In genomic region chr4:24514808-24515207, GRCh38 we compare ENCODE assay signal across 17 cellular contexts.
DNase-seq lines count a peak whose midpoint lies in the region; ATAC-seq, FAIRE-seq and TF ChIP-seq lines count a peak whose summit lies in the region.
"Had no signal": no experiment of that assay in that cellular context is flagged by ENCODE, and none has a peak within 500 bp of the region (broad histone marks: within the 10 kb centered on the region; RNA-seq: fewer than 3 reads in every experiment).

No MANE protein-coding gene starts in this region.

- H2BK15ac ChIP-seq in H1 (ENCODE audit: low read length): no peak overlapping the region

- H4K20me1 ChIP-seq in MM.1S (ENCODE audit: insufficient read depth, low read length) (no peaks in the 10 kb centered on the region), H1 (replicated peaks in 1 of 2; ENCODE audit: control insufficient read depth in 1 of 2, insufficient read depth in 2 of 2, low read length in 2 of 2) (peaks cover 2 to 3% of the 10 kb centered on the region in 2 experiments), PC-9 (ENCODE audit: insufficient read depth) (peaks cover 11% of the 10 kb centered on the region)

- TF ChIP-seq RAD21 in H1 (IDR thresholded peaks at IDR 0.05 in 1 of 2, conservative IDR thresholded peaks at IDR 0.05 in 1 of 2; ENCODE audit: low read depth in 2 of 2, low read length in 2 of 2): peak; percentile 34 to 40; a peak in 3 of 4 replicates

- H4K91ac ChIP-seq in H1 (replicated peaks; ENCODE audit: insufficient read length, low read length): no peak overlapping the region

- no peak overlapping the region for H3K27ac ChIP-seq in MM.1S (ENCODE audit: low read length)
- H3K27ac ChIP-seq in H1 (ENCODE audit: low read depth, low read length): no peak overlapping the region
- no peak overlapping the region for H3K27ac ChIP-seq in PC-9
- H3K27ac ChIP-seq: coronary artery had no signal

- no peak for DNase-seq in activated naive CD4-positive, alpha-beta T cell treated with anti-CD3 and anti-CD28 coated beads, Interleukin-2, amount 10 ng/mL, durations not matched to agents 7 days and 5 days
- no peak for DNase-seq in MM.1S
- DNase-seq in H1 (ENCODE audit: low read depth in 1 of 2, low spot score in 2 of 2): no peak
- DNase-seq in progenitor cell of endocrine pancreas (ENCODE audit: low spot score, unreplicated experiment): no peak
- no peak for DNase-seq in lower leg skin (ENCODE audit: low spot score in 2 of 2)
- no peak for DNase-seq in PC-9
- DNase-seq in activated CD8-positive, alpha-beta T cell treated with anti-CD3 and anti-CD28 coated beads, Interleukin-2, amount 10 ng/mL, durations not matched to agents 7 days and 5 days: no peak
- DNase-seq: activated CD4-positive, alpha-beta T cell treated with anti-CD3 and anti-CD28 coated beads, Interleukin-2, amount 50 U/mL, for 4 hours; activated naive CD4-positive, alpha-beta T cell treated with Interleukin-2 at 50 U/mL for 16 hours; foreskin melanocyte; islet precursor cell; naive thymus-derived CD8-positive, alpha-beta T cell; NCI-H2081; T-helper 17 cell had no signal

- H2BK120ac ChIP-seq in H1 (replicated peaks; ENCODE audit: low read depth, low read length): no peak overlapping the region

- no peak overlapping the region for H4K5ac ChIP-seq in H1 (ENCODE audit: insufficient read length, low read depth, low read length)

- H3K79me1 ChIP-seq in H1 (ENCODE audit: low read depth, low read length): no peaks in the 10 kb centered on the region

- no peaks in the 10 kb centered on the region for H3K27me3 ChIP-seq in MM.1S (replicated peaks; ENCODE audit: insufficient read depth, low read length)
- H3K27me3 ChIP-seq in H1 (replicated peaks in 1 of 4; ENCODE audit: control insufficient read depth in 3 of 4, extremely low read depth in 1 of 4, insufficient read depth in 3 of 4, low read length in 3 of 4): no peaks in the 10 kb centered on the region
- H3K27me3 ChIP-seq in PC-9 (ENCODE audit: insufficient read depth, low read depth): no peaks in the 10 kb centered on the region

- H3K4me1 ChIP-seq in MM.1S (ENCODE audit: low read length) (no peaks in the 10 kb centered on the region), H1 (replicated peaks in 1 of 4; ENCODE audit: control insufficient read depth in 3 of 4, insufficient read depth in 4 of 4, low read length in 3 of 4) (peaks cover 9 to 17% (median 14%) of the 10 kb centered on the region in 4 experiments; a peak in 6 of 7 replicates), PC-9 (replicated peaks; ENCODE audit: insufficient read depth) (no peaks in the 10 kb centered on the region)

- FAIRE-seq in H1 (lab: Jason Lieb, UNC): peak; percentile 84

- no peak for TF ChIP-seq EP300 in H1 (IDR thresholded peaks at IDR 0.05; ENCODE audit: borderline replicate concordance in 1 of 2, low read depth in 2 of 2, low read length in 2 of 2)

- H2AFZ ChIP-seq in MM.1S (ENCODE audit: low read length) (no peak overlapping the region), H1 (ENCODE audit: low read length) (no peak overlapping the region), PC-9 (no peak overlapping the region)

- no peak overlapping the region for H2BK5ac ChIP-seq in H1 (ENCODE audit: low read depth, low read length)

- H3K23me2 ChIP-seq in H1 (ENCODE audit: low read depth, low read length): no peaks in the 10 kb centered on the region

- H3K56ac ChIP-seq in H1 (replicated peaks; ENCODE audit: insufficient read length, low read depth, low read length): no peak overlapping the region

- H3K14ac ChIP-seq in H1 (ENCODE audit: insufficient read length): no peak overlapping the region

- H3K79me2 ChIP-seq in MM.1S (ENCODE audit: low read length): 0 out of 2 replicates have a peak, but pooled peaks cover under 1% of the 10 kb centered on the region
- peaks cover 0 to 12% of the 10 kb centered on the region in 2 experiments; a peak in 1 of 4 replicates for H3K79me2 ChIP-seq in H1 (ENCODE audit: control insufficient read depth in 1 of 2, insufficient read depth in 2 of 2, low read length in 2 of 2)
- H3K79me2 ChIP-seq in PC-9 (ENCODE audit: low read depth): 0 out of 2 replicates have a peak, but pooled peaks cover 5% of the 10 kb centered on the region

- CTCF ChIA-PET in activated naive CD4-positive, alpha-beta T cell treated with anti-CD3 and anti-CD28 coated beads, Interleukin-2, amount 10 ng/mL, durations not matched to agents 7 days and 5 days (lab: Charles Lee): interaction anchor here (1.0 kb wide), 2 partner anchors 9 to 12 kb away, joined by 3 read pairs; no protein-coding TSS in a partner anchor
- CTCF ChIA-PET in H1 (lab: Charles Lee; ENCODE audit: partially characterized antibody): interaction anchor here (0.6 to 5.7 kb wide), 15 partner anchors 10 to 173 kb away, joined by 3 to 35 read pairs (median 5); no protein-coding TSS in a partner anchor
- CTCF ChIA-PET in PC-9 (lab: Charles Lee): interaction anchor here (0.9 kb wide), 1 partner anchor 42 kb away, joined by 3 read pairs; no protein-coding TSS in a partner anchor
- CTCF ChIA-PET in activated CD8-positive, alpha-beta T cell treated with anti-CD3 and anti-CD28 coated beads, Interleukin-2, amount 10 ng/mL, durations not matched to agents 7 days and 5 days (lab: Charles Lee): interaction anchor here (0.8 to 2.4 kb wide), 7 partner anchors 9 to 53 kb away, joined by 3 to 9 read pairs (median 4); no protein-coding TSS in a partner anchor

- H2BK20ac ChIP-seq in H1 (ENCODE audit: low read length): no peak overlapping the region

- no peaks in the 10 kb centered on the region for H3K27me3 Mint-ChIP-seq in activated naive CD4-positive, alpha-beta T cell treated with anti-CD3 and anti-CD28 coated beads, Interleukin-2, amount 50 U/mL, for 24 hours
- no peaks in the 10 kb centered on the region for H3K27me3 Mint-ChIP-seq in activated naive CD4-positive, alpha-beta T cell treated with anti-CD3 and anti-CD28 coated beads, Interleukin-2, amount 10 ng/mL, durations not matched to agents 7 days and 5 days
- no peaks in the 10 kb centered on the region for H3K27me3 Mint-ChIP-seq in progenitor cell of endocrine pancreas
- H3K27me3 Mint-ChIP-seq in activated CD8-positive, alpha-beta T cell treated with anti-CD3 and anti-CD28 coated beads, Interleukin-2, amount 10 ng/mL, durations not matched to agents 7 days and 5 days (ENCODE audit: low read depth): no peaks in the 10 kb centered on the region
- H3K27me3 Mint-ChIP-seq: IgD-negative memory B cell; naive thymus-derived CD8-positive, alpha-beta T cell; T-helper 17 cell had no signal

- H3K4me1 Mint-ChIP-seq in activated naive CD4-positive, alpha-beta T cell treated with anti-CD3 and anti-CD28 coated beads, Interleukin-2, amount 50 U/mL, for 24 hours: peaks cover 5% of the 10 kb centered on the region
- no peaks in the 10 kb centered on the region for H3K4me1 Mint-ChIP-seq in activated naive CD4-positive, alpha-beta T cell treated with anti-CD3 and anti-CD28 coated beads, Interleukin-2, amount 10 ng/mL, durations not matched to agents 7 days and 5 days
- H3K4me1 Mint-ChIP-seq in progenitor cell of endocrine pancreas (ENCODE audit: low read depth): peaks cover 16% of the 10 kb centered on the region
- H3K4me1 Mint-ChIP-seq in activated CD8-positive, alpha-beta T cell treated with anti-CD3 and anti-CD28 coated beads, Interleukin-2, amount 10 ng/mL, durations not matched to agents 7 days and 5 days (ENCODE audit: low read depth): no peaks in the 10 kb centered on the region

- H3K9me3 ChIP-seq in MM.1S (replicated peaks; ENCODE audit: insufficient read depth, low read length) (no peaks in the 10 kb centered on the region), H1 (ENCODE audit: insufficient read depth in 2 of 2, low read depth in 1 of 2, low read length in 1 of 2) (no peaks in the 10 kb centered on the region), PC-9 (ENCODE audit: insufficient read depth, low read depth) (no peaks in the 10 kb centered on the region)

- no peak overlapping the region for H4K8ac ChIP-seq in H1 (ENCODE audit: extremely low read depth, insufficient read depth, low read length)

- peaks cover 9% of the 10 kb centered on the region; the same call in 1 of the 2 replicates for H3F3A ChIP-seq in MM.1S (ENCODE audit: insufficient read depth, low read length)
- peaks cover 23% of the 10 kb centered on the region; the same call in 1 of the 2 replicates for H3F3A ChIP-seq in PC-9 (ENCODE audit: insufficient read depth, low read depth)

- no peak overlapping the region for H3K23ac ChIP-seq in H1 (ENCODE audit: insufficient read length)

- POLR2A ChIA-PET in H1 (lab: Charles Lee; ENCODE audit: partially characterized antibody): interaction anchor here (0.8 to 10.1 kb wide), 9 partner anchors 11 to 173 kb away, joined by 3 to 73 read pairs (median 4); partner anchors contain the start of gene DHX15
- POLR2A ChIA-PET in PC-9 (lab: Charles Lee; ENCODE audit: unreplicated experiment): no interaction called here
- POLR2A ChIA-PET in activated CD8-positive, alpha-beta T cell treated with anti-CD3 and anti-CD28 coated beads, Interleukin-2, amount 10 ng/mL, durations not matched to agents 7 days and 5 days (lab: Charles Lee): no interaction called here

- TF ChIP-seq CTCF in MM.1S (IDR thresholded peaks at IDR 0.05; ENCODE audit: low read length) (peak; percentile 17; the same call in 1 of the 2 replicates), H1 (IDR thresholded peaks at IDR 0.05; ENCODE audit: control extremely low read depth in 1 of 3, insufficient read depth in 1 of 3, low read depth in 1 of 3, low read length in 3 of 3) (peak in 2 of 3 experiments; percentile 40 to 48; a peak in 3 of 4 replicates), progenitor cell of endocrine pancreas (IDR thresholded peaks at IDR 0.05; ENCODE audit: unreplicated experiment) (peak; percentile 31), lower leg skin (IDR thresholded peaks at IDR 0.05) (no peak), PC-9 (conservative IDR thresholded peaks at IDR 0.05) (no peak; the same call in 1 of the 2 replicates)

- H3K4me3 Mint-ChIP-seq in activated naive CD4-positive, alpha-beta T cell treated with anti-CD3 and anti-CD28 coated beads, Interleukin-2, amount 50 U/mL, for 24 hours: no peak overlapping the region
- no peak overlapping the region for H3K4me3 Mint-ChIP-seq in activated naive CD4-positive, alpha-beta T cell treated with anti-CD3 and anti-CD28 coated beads, Interleukin-2, amount 10 ng/mL, durations not matched to agents 7 days and 5 days
- no peak overlapping the region for H3K4me3 Mint-ChIP-seq in progenitor cell of endocrine pancreas (ENCODE audit: low read depth)
- H3K4me3 Mint-ChIP-seq in activated CD8-positive, alpha-beta T cell treated with anti-CD3 and anti-CD28 coated beads, Interleukin-2, amount 10 ng/mL, durations not matched to agents 7 days and 5 days: no peak overlapping the region
- H3K4me3 Mint-ChIP-seq: IgD-negative memory B cell; naive thymus-derived CD8-positive, alpha-beta T cell; T-helper 17 cell had no signal

- intact Hi-C loops in lower leg skin (cut with DNase I; ENCODE audit: low total_unique reads) (no loop called here), PC-9 (cut with micrococcal nuclease; ENCODE audit: unreplicated experiment) (no loop called here)

- no peak overlapping the region for H3K18ac ChIP-seq in H1 (ENCODE audit: extremely low read depth, low read length)

- peaks cover 5% of the 10 kb centered on the region for H3K36me3 Mint-ChIP-seq in activated naive CD4-positive, alpha-beta T cell treated with anti-CD3 and anti-CD28 coated beads, Interleukin-2, amount 50 U/mL, for 24 hours
- peaks cover 31% of the 10 kb centered on the region for H3K36me3 Mint-ChIP-seq in activated naive CD4-positive, alpha-beta T cell treated with anti-CD3 and anti-CD28 coated beads, Interleukin-2, amount 10 ng/mL, durations not matched to agents 7 days and 5 days
- H3K36me3 Mint-ChIP-seq in progenitor cell of endocrine pancreas (ENCODE audit: insufficient read depth): peaks cover 14% of the 10 kb centered on the region
- peaks cover 32% of the 10 kb centered on the region for H3K36me3 Mint-ChIP-seq in activated CD8-positive, alpha-beta T cell treated with anti-CD3 and anti-CD28 coated beads, Interleukin-2, amount 10 ng/mL, durations not matched to agents 7 days and 5 days (ENCODE audit: low read depth)

- H3K4me3 ChIP-seq in MM.1S (ENCODE audit: low read length) (no peak overlapping the region), H1 (ENCODE audit: extremely low read depth in 1 of 4, insufficient read depth in 2 of 4, low read depth in 3 of 4, low read length in 4 of 4) (no peak overlapping the region), lower leg skin (ENCODE audit: low read depth, poor library complexity, severe bottlenecking) (no peak overlapping the region), PC-9 (no peak overlapping the region)
- H3K4me3 ChIP-seq: coronary artery had no signal

- BruUV-seq in PC-9 (replicated peaks; lab: Mats Ljungman, UMichigan): no TSS peak

- H3K4ac ChIP-seq in H1 (replicated peaks; ENCODE audit: insufficient read length, low read depth, low read length): no peak overlapping the region

- H3K9me2 ChIP-seq in MM.1S (replicated peaks; ENCODE audit: insufficient read depth, low read length): no peaks in the 10 kb centered on the region
- no peaks in the 10 kb centered on the region for H3K9me2 ChIP-seq in PC-9 (ENCODE audit: insufficient read depth)

- ATAC-seq in activated CD8-positive, alpha-beta T cell treated with anti-CD3 and anti-CD28 coated beads, Interleukin-2, amount 10 ng/mL, durations not matched to agents 7 days and 5 days: no peak
- ATAC-seq: naive thymus-derived CD8-positive, alpha-beta T cell; T-helper 17 cell had no signal

- H3K4me2 ChIP-seq in MM.1S (ENCODE audit: low read depth, low read length): no peak overlapping the region
- no peak overlapping the region for H3K4me2 ChIP-seq in H1 (ENCODE audit: insufficient read depth in 1 of 2, low read depth in 2 of 2, low read length in 2 of 2)
- H3K4me2 ChIP-seq in PC-9: no peak overlapping the region

- TF ChIP-seq POLR2A in H1 (IDR thresholded peaks at IDR 0.05; ENCODE audit: control extremely low read depth in 1 of 2, low read depth in 2 of 2, low read length in 2 of 2): no peak; a peak in 1 of 3 replicates
- no peak for TF ChIP-seq POLR2A in lower leg skin (IDR thresholded peaks at IDR 0.05)

- no peak overlapping the region for H3K9ac ChIP-seq in MM.1S (ENCODE audit: low read length)
- no peak overlapping the region for H3K9ac ChIP-seq in H1 (replicated peaks in 1 of 4; ENCODE audit: extremely low read depth in 1 of 4, low read depth in 3 of 4, low read length in 3 of 4)

- H3K36me3 ChIP-seq in MM.1S (replicated peaks; ENCODE audit: insufficient read depth, low read length) (no peaks in the 10 kb centered on the region), H1 (ENCODE audit: control insufficient read depth in 2 of 4, insufficient read depth in 4 of 4, low read length in 3 of 4) (peaks cover 2 to 23% (median 4%) of the 10 kb centered on the region in 4 experiments; a peak in 5 of 8 replicates), PC-9 (ENCODE audit: low read depth) (peaks cover 9% of the 10 kb centered on the region)

- no peaks in the 10 kb centered on the region for H3K9me3 Mint-ChIP-seq in activated naive CD4-positive, alpha-beta T cell treated with anti-CD3 and anti-CD28 coated beads, Interleukin-2, amount 50 U/mL, for 24 hours
- H3K9me3 Mint-ChIP-seq in activated naive CD4-positive, alpha-beta T cell treated with anti-CD3 and anti-CD28 coated beads, Interleukin-2, amount 10 ng/mL, durations not matched to agents 7 days and 5 days: no peaks in the 10 kb centered on the region
- no peaks in the 10 kb centered on the region for H3K9me3 Mint-ChIP-seq in progenitor cell of endocrine pancreas (ENCODE audit: low read depth)
- H3K9me3 Mint-ChIP-seq in activated CD8-positive, alpha-beta T cell treated with anti-CD3 and anti-CD28 coated beads, Interleukin-2, amount 10 ng/mL, durations not matched to agents 7 days and 5 days (ENCODE audit: insufficient read depth): no peaks in the 10 kb centered on the region
- H3K9me3 Mint-ChIP-seq: IgD-negative memory B cell had no signal

- peak overlapping the region; percentile 41 for H3K27ac Mint-ChIP-seq in activated naive CD4-positive, alpha-beta T cell treated with anti-CD3 and anti-CD28 coated beads, Interleukin-2, amount 50 U/mL, for 24 hours
- no peak overlapping the region for H3K27ac Mint-ChIP-seq in activated naive CD4-positive, alpha-beta T cell treated with anti-CD3 and anti-CD28 coated beads, Interleukin-2, amount 10 ng/mL, durations not matched to agents 7 days and 5 days
- no peak overlapping the region for H3K27ac Mint-ChIP-seq in progenitor cell of endocrine pancreas
- H3K27ac Mint-ChIP-seq in activated CD8-positive, alpha-beta T cell treated with anti-CD3 and anti-CD28 coated beads, Interleukin-2, amount 10 ng/mL, durations not matched to agents 7 days and 5 days: no peak overlapping the region
- H3K27ac Mint-ChIP-seq: T-helper 17 cell had no signal

- H2AK5ac ChIP-seq in H1 (ENCODE audit: low read depth, low read length): no peak overlapping the region

- 60% methylated on average over 1 of the region's 1 CpG; no CpG with 5 or more reads in 1 of the 2 experiments for WGBS in H1 (ENCODE audit: extremely low coverage in 1 of 2, insufficient coverage in 1 of 2, insufficient read length in 1 of 2, insufficient replicate concordance in 2 of 2, low coverage in 1 of 2, low lambda C conversion rate in 2 of 2, missing lambda C conversion rate in 1 of 2), 2 experiments
- 79 to 80% methylated on average over 1 of the region's 1 CpG for WGBS in lower leg skin, 2 donors

- no peak overlapping the region for H2BK12ac ChIP-seq in H1 (ENCODE audit: low read depth, low read length)

Comparison
In these comparisons a context has a peak if more than half of its experiments do, and no peak if none do; other contexts are left out.
1. CTCF ChIP-seq: peak in MM.1S (single experiment), H1 (2 of 3) and progenitor cell of endocrine pancreas (single experiment); none in lower leg skin (0 of 3) and PC-9 (single experiment).